Comparison of ENCODE assay signal across 27 cellular contexts in genomic region chr14:68463299-68463698, GRCh38.
"Had no signal": no experiment of that assay in that cellular context is flagged by ENCODE, and none has a peak within 500 bp of the region (broad histone marks: within the 10 kb centered on the region; RNA-seq: fewer than 3 reads in every experiment).

No MANE protein-coding gene starts in this region.

- H3K36me3 ChIP-seq: brain microvascular endothelial cell, cardiac muscle cell, SJCRH30 had no signal

- H3K27me3 ChIP-seq: brain microvascular endothelial cell, cardiac muscle cell, SJCRH30 had no signal

- H3K4me2 ChIP-seq: KMS-11 had no signal

- DNase-seq: activated CD4-positive, alpha-beta memory T cell treated with anti-CD3 and anti-CD28 coated beads, Interleukin-2, amount 10 ng/mL, durations not matched to agents 7 days and 5 days; activated CD4-positive, alpha-beta T cell treated with anti-CD3 and anti-CD28 coated beads for 4 hours; activated CD8-positive, alpha-beta memory T cell treated with anti-CD3 and anti-CD28 coated beads for 24 hours; activated CD8-positive, alpha-beta memory T cell treated with anti-CD3 and anti-CD28 coated beads, Interleukin-2, amount 10 ng/mL, durations not matched to agents 7 days and 5 days; activated CD8-positive, alpha-beta memory T cell treated with anti-CD3 and anti-CD28 coated beads, Interleukin-2, amount 50 U/mL, for 48 hours; activated effector memory CD4-positive, alpha-beta T cell treated with anti-CD3 and anti-CD28 coated beads, Interleukin-2, amount 50 U/mL, for 16 hours; activated naive CD4-positive, alpha-beta T cell; activated naive CD4-positive, alpha-beta T cell treated with anti-CD3 and anti-CD28 coated beads, Interleukin-2, amount 50 U/mL, for 16 hours; activated naive CD8-positive, alpha-beta T cell treated with anti-CD3 and anti-CD28 coated beads for 36 hours; activated T-cell treated with anti-CD3 and anti-CD28 coated beads, Interleukin-2, amount 50 U/mL, for 48 hours; amniotic stem cell; aorta; brain microvascular endothelial cell; NCI-H1092 treated with DMSO at 0.1 percent for 48 hours; NCI-H1417; NCI-H187 treated with DMSO at 0.1 percent for 48 hours; NCI-H2081 treated with DMSO at 0.1 percent for 48 hours; NCI-H345; NCI-H524 treated with DMSO at 0.1 percent for 48 hours; NCI-H748 treated with DMSO at 0.1 percent for 48 hours; NK-92 treated with Interleukin-12 subunit alpha and Interleukin-12 subunit beta, amount 100 ng/mL, for 24 hours; SHP77 had no signal

- H3K9ac ChIP-seq: KMS-11 had no signal

- ATAC-seq: activated CD8-positive, alpha-beta memory T cell treated with anti-CD3 and anti-CD28 coated beads, Interleukin-2, amount 10 ng/mL, durations not matched to agents 7 days and 5 days; PC-3 had no signal

- H3K9me3 ChIP-seq: SJCRH30 had no signal

- H3K4me3 ChIP-seq: cardiac muscle cell, SJCRH30, SK-N-MC had no signal

- H3K27ac ChIP-seq: brain microvascular endothelial cell, cardiac muscle cell, KMS-11, SJCRH30, SK-N-MC had no signal
